In genomic region chr10:69864321-69864720, GRCh38 we compare ENCODE assay signal across 16 cellular contexts.
A peak's percentile ranks its signal among the peaks of the same experiment; 100 is the strongest.
DNase-seq lines count a peak whose midpoint lies in the region; ATAC-seq and TF ChIP-seq lines count a peak whose summit lies in the region.
"Had no signal": no experiment of that assay in that cellular context is flagged by ENCODE, and none has a peak within 500 bp of the region (broad histone marks: within the 10 kb centered on the region; RNA-seq: fewer than 3 reads in every experiment).

No MANE protein-coding gene starts in this region.

- no peaks in the 10 kb centered on the region for H3K9me3 ChIP-seq in GM23248 (ENCODE audit: low read depth)
- H3K9me3 ChIP-seq: neutrophil had no signal

- H3K36me3 ChIP-seq in GM23248 (ENCODE audit: low read depth), result no peaks in the 10 kb centered on the region
- H3K36me3 ChIP-seq: neutrophil had no signal

- H3K27ac ChIP-seq in GM23248 (peak overlapping the region; percentile 71), skin epidermis (peak overlapping the region in 14 of 21 experiments; percentile 12 to 80 (median 48))
- H3K27ac ChIP-seq: neutrophil had no signal

- H3K27me3 Mint-ChIP-seq in activated T-cell treated with anti-CD3 and anti-CD28 coated beads, Interleukin-2, amount 50 U/mL, for 24 hours, result peaks cover 6% of the 10 kb centered on the region
- H3K27me3 Mint-ChIP-seq: brain had no signal

- peak; percentile 99 for DNase-seq in GM23248
- DNase-seq in SW 1271 (lab: John Stamatoyannopoulos, UW), result peak; percentile 31 to 89
- DNase-seq in fibroblast of mammary gland (ENCODE audit: low read depth), result peak; percentile 95
- no peak for DNase-seq in H4 (ENCODE audit: low spot score)
- DNase-seq in middle frontal gyrus (ENCODE audit: extremely low spot score, low spot score), result no peak
- DNase-seq in activated T-cell treated with anti-CD3 and anti-CD28 coated beads, Interleukin-2, amount 50 U/mL, for 24 hours, result no peak
- DNase-seq: activated CD8-positive, alpha-beta memory T cell treated with anti-CD3 and anti-CD28 coated beads, Interleukin-2, amount 50 U/mL, for 4 hours; DMS 273 treated with DMSO at 0.1 percent for 48 hours; Karpas-422; NCI-H2107; SHP77 had no signal

- no peaks in the 10 kb centered on the region for H3K36me3 Mint-ChIP-seq in activated T-cell treated with anti-CD3 and anti-CD28 coated beads, Interleukin-2, amount 50 U/mL, for 24 hours (ENCODE audit: low read depth)
- H3K36me3 Mint-ChIP-seq: brain had no signal

- no peak overlapping the region for H3K4me3 Mint-ChIP-seq in activated T-cell treated with anti-CD3 and anti-CD28 coated beads, Interleukin-2, amount 50 U/mL, for 24 hours
- H3K4me3 Mint-ChIP-seq: brain had no signal

- 0 to 2% methylated on average over 3 of the region's 3 CpGs for WGBS in GM23248 (ENCODE audit: low coverage in 1 of 2, low lambda C conversion rate in 2 of 2, missing lambda C conversion rate in 2 of 2), 2 experiments

- H3K4me1 Mint-ChIP-seq in activated T-cell treated with anti-CD3 and anti-CD28 coated beads, Interleukin-2, amount 50 U/mL, for 24 hours (ENCODE audit: low read depth), result no peaks in the 10 kb centered on the region

- H3K4me3 ChIP-seq in GM23248 (no peak overlapping the region), fibroblast of mammary gland (ENCODE audit: control insufficient read depth, low read depth, low read length) (no peak overlapping the region), skin epidermis (no peak overlapping the region)
- H3K4me3 ChIP-seq: GM12878 had no signal

- H3K27ac Mint-ChIP-seq in activated T-cell treated with anti-CD3 and anti-CD28 coated beads, Interleukin-2, amount 50 U/mL, for 24 hours, result no peak overlapping the region

- ATAC-seq in GM18870 (IDR thresholded peaks at IDR 0.05; ENCODE audit: unreplicated experiment), result no peak
- ATAC-seq: GM12878 had no signal

- H3K9ac ChIP-seq in GM23248, result no peak overlapping the region; the same call in 1 of the 2 replicates

- peaks cover 54% of the 10 kb centered on the region for H3K4me1 ChIP-seq in GM23248 (ENCODE audit: insufficient read depth)

- no peaks in the 10 kb centered on the region for H3K27me3 ChIP-seq in GM23248 (replicated peaks; ENCODE audit: insufficient read depth)

- H3F3A ChIP-seq in GM23248 (ENCODE audit: insufficient read depth), result peaks cover 26% of the 10 kb centered on the region

- no peak for TF ChIP-seq CTCF in fibroblast of mammary gland (conservative IDR thresholded peaks at IDR 0.05; ENCODE audit: control insufficient read depth, insufficient read depth, low read depth, low read length)

- H3K4me2 ChIP-seq in GM23248 (ENCODE audit: unreplicated experiment), result peak overlapping the region; percentile 59

- H4K20me1 ChIP-seq in GM23248 (ENCODE audit: insufficient read depth), result no peaks in the 10 kb centered on the region

- H3K9me3 Mint-ChIP-seq in activated T-cell treated with anti-CD3 and anti-CD28 coated beads, Interleukin-2, amount 50 U/mL, for 24 hours, result no peaks in the 10 kb centered on the region

- no peaks in the 10 kb centered on the region for H3K9me2 ChIP-seq in GM23248 (ENCODE audit: insufficient read depth)

- H2AFZ ChIP-seq in GM23248, result no peak overlapping the region

- in situ Hi-C loops in GM23248 (cut with MboI), result no loop called here

- no peaks in the 10 kb centered on the region for H3K79me2 ChIP-seq in GM23248 (ENCODE audit: insufficient read depth)

Comparison
In these comparisons a context has a peak if more than half of its experiments do, and no peak if none do; other contexts are left out.
1. DNase-seq: peak in GM23248 (single experiment), SW 1271 (2 of 2) and fibroblast of mammary gland (single experiment); none in H4 (single experiment), middle frontal gyrus (single experiment) and activated T-cell treated with anti-CD3 and anti-CD28 coated beads, Interleukin-2, amount 50 U/mL, for 24 hours (single experiment).